ENCODE assay signal across 15 cellular contexts in the genomic region with DNA sequence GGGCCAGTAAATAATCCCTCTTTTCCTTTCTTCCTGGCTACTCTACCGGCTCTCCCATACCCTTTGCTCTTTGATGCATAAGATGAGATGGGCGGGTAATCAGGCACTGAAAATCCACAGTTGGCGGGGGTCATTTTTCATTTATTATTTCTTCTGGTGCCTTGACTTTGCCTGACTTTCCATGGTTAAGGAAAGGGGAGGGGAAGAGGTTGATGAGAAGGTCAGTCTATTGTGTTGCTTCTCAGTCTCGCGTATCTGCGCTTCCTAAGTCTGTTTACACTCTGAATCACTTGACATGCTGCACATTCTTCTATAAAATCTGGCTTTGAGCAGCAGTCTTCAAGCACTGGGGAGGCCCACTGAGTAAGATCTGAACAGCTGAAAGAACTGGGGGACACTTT.
DNase-seq lines count a peak whose midpoint lies in the region; ATAC-seq and TF ChIP-seq lines count a peak whose summit lies in the region.
"Had no signal": no experiment of that assay in that cellular context is flagged by ENCODE, and none has a peak within 500 bp of the region (broad histone marks: within the 10 kb centered on the region; RNA-seq: fewer than 3 reads in every experiment).

No MANE protein-coding gene starts in this region.

- TF ChIP-seq CTCF in epithelial cell of proximal tubule (conservative IDR thresholded peaks at IDR 0.05; ENCODE audit: low read depth, low read length), result no peak
- no peak for TF ChIP-seq CTCF in neural crest cell (conservative IDR thresholded peaks at IDR 0.05)

- no peaks in the 10 kb centered on the region for H3K36me3 Mint-ChIP-seq in neural crest cell (ENCODE audit: low read depth)
- H3K36me3 Mint-ChIP-seq: CD8-positive, alpha-beta memory T cell had no signal

- no peak overlapping the region for H3K27ac Mint-ChIP-seq in neural crest cell (ENCODE audit: unreplicated experiment)
- H3K27ac Mint-ChIP-seq: CD8-positive, alpha-beta memory T cell had no signal

- ATAC-seq in GM18520 (IDR thresholded peaks at IDR 0.05; ENCODE audit: unreplicated experiment), result no peak
- ATAC-seq: gastroesophageal sphincter, GM12878 had no signal

- H3K27me3 Mint-ChIP-seq in neural crest cell (ENCODE audit: low read depth), result no peaks in the 10 kb centered on the region
- H3K27me3 Mint-ChIP-seq: CD8-positive, alpha-beta memory T cell had no signal

- DNase-seq in D341Med (ENCODE audit: low spot score), result peak; percentile 57
- DNase-seq in NCI-H82 treated with DMSO at 0.1 percent for 48 hours (lab: John Stamatoyannopoulos, UW; ENCODE audit: unreplicated experiment), result peak; percentile 44
- DNase-seq in epithelial cell of proximal tubule (ENCODE audit: low read depth), result peak; percentile 58
- no peak for DNase-seq in neural crest cell (ENCODE audit: low read depth, low spot score)
- no peak for DNase-seq in germinal center (ENCODE audit: low spot score)
- DNase-seq in activated CD4-positive, alpha-beta T cell treated with anti-CD3 and anti-CD28 coated beads, Interleukin-2, amount 50 U/mL, for 4 hours, result no peak
- DNase-seq in T-helper 2 cell, result no peak
- DNase-seq: activated CD4-positive, alpha-beta T cell treated with anti-CD3 and anti-CD28 coated beads, Interleukin-2, amount 50 U/mL, for 48 hours; CD8-positive, alpha-beta memory T cell; NCI-H187 treated with DMSO at 0.1 percent for 48 hours; stimulated activated CD4-positive, alpha-beta T cell treated with anti-CD3 and anti-CD28 coated beads, Interleukin-4, amount 100 ng/mL, for 24 hours had no signal

- H3K4me3 Mint-ChIP-seq in neural crest cell, result peak overlapping the region; percentile 20
- H3K4me3 Mint-ChIP-seq: CD8-positive, alpha-beta memory T cell had no signal

- no peak overlapping the region for H3K4me3 ChIP-seq in epithelial cell of proximal tubule (ENCODE audit: low read depth, low read length)
- H3K4me3 ChIP-seq: gastroesophageal sphincter, GM12878, suprapubic skin had no signal

- peaks cover 2% of the 10 kb centered on the region for H3K9me3 Mint-ChIP-seq in neural crest cell

- peaks cover 36% of the 10 kb centered on the region for H3K4me1 Mint-ChIP-seq in neural crest cell
- H3K4me1 Mint-ChIP-seq: CD8-positive, alpha-beta memory T cell had no signal

Comparison
In these comparisons a context has a peak if more than half of its experiments do, and no peak if none do; other contexts are left out.
1. DNase-seq: peak in D341Med (single experiment), NCI-H82 treated with DMSO at 0.1 percent for 48 hours (single experiment) and epithelial cell of proximal tubule (single experiment); none in neural crest cell (single experiment), germinal center (single experiment), activated CD4-positive, alpha-beta T cell treated with anti-CD3 and anti-CD28 coated beads, Interleukin-2, amount 50 U/mL, for 4 hours (0 of 2) and T-helper 2 cell (0 of 5).